24 cellular contexts compared by ENCODE assay signal in genomic region chr4:135573251-135573650, GRCh38.
"Had no signal": no experiment of that assay in that cellular context is flagged by ENCODE, and none has a peak within 500 bp of the region (broad histone marks: within the 10 kb centered on the region; RNA-seq: fewer than 3 reads in every experiment).

No MANE protein-coding gene starts in this region.

- DNase-seq: stimulated activated CD4-positive, alpha-beta T cell treated with anti-CD3 and anti-CD28 coated beads, Interleukin-2, amount 100 ng/mL, for 48 hours; stimulated activated CD4-positive, alpha-beta T cell treated with anti-CD3 and anti-CD28 coated beads, Interleukin-4, amount 100 ng/mL, for 1 hour; stimulated activated CD4-positive, alpha-beta T cell treated with anti-CD3 and anti-CD28 coated beads, Interleukin-4, amount 100 ng/mL, for 24 hours; stimulated activated CD4-positive, alpha-beta T cell treated with anti-CD3 and anti-CD28 coated beads, Interleukin-4, amount 100 ng/mL, for 4 hours; stimulated activated CD8-positive, alpha-beta memory T cell treated with anti-CD3 and anti-CD28 coated beads, Interleukin-4, amount 100 ng/mL, for 48 hours; stimulated activated naive B cell treated with anti-CD40 and anti-IgM and Interleukin-4, amounts not matched to agents 10 μg/mL and 1 μg/mL and 100 μg/mL, for 72 hours; stimulated activated naive CD4-positive, alpha-beta T cell; stimulated activated naive CD4-positive, alpha-beta T cell treated with Interleukin-2 at 50 U/mL for 16 hours; stimulated activated naive CD8-positive, alpha-beta T cell treated with anti-CD3 and anti-CD28 coated beads, Interleukin-15, amount 100 ng/mL, for 72 hours; stimulated activated naive CD8-positive, alpha-beta T cell treated with anti-CD3 and anti-CD28 coated beads, Interleukin-15, Interleukin-2, amounts not matched to agents 100 U/mL and 50 U/mL, for 24 hours; stomach; substantia nigra; testis; thyroid gland; tibial artery; transverse colon; trophoblast cell; upper lobe of left lung; upper lobe of right lung; uterus had no signal

- H3K9me3 ChIP-seq: suprapubic skin, testis, thoracic aorta, thyroid gland, tibial artery, transverse colon, upper lobe of left lung, upper lobe of right lung, uterus, vagina had no signal

- H3K4me3 ChIP-seq: stomach, suprapubic skin, testis, thoracic aorta, thyroid gland, tibial artery, tibial nerve, transverse colon, upper lobe of left lung, upper lobe of right lung, uterus, vagina had no signal

- H3K27me3 ChIP-seq: stomach, suprapubic skin, testis, thyroid gland, tibial artery, tibial nerve, transverse colon, upper lobe of left lung, upper lobe of right lung, uterus, vagina had no signal

- H3K36me3 ChIP-seq: stomach, suprapubic skin, thoracic aorta, thyroid gland, tibial artery, tibial nerve, transverse colon, upper lobe of left lung, upper lobe of right lung, uterus, vagina had no signal

- H3K27ac ChIP-seq: stomach, suprapubic skin, testis, thoracic aorta, thyroid gland, tibial artery, tibial nerve, transverse colon, upper lobe of left lung, upper lobe of right lung, uterus, vagina had no signal
